In the genomic region with DNA sequence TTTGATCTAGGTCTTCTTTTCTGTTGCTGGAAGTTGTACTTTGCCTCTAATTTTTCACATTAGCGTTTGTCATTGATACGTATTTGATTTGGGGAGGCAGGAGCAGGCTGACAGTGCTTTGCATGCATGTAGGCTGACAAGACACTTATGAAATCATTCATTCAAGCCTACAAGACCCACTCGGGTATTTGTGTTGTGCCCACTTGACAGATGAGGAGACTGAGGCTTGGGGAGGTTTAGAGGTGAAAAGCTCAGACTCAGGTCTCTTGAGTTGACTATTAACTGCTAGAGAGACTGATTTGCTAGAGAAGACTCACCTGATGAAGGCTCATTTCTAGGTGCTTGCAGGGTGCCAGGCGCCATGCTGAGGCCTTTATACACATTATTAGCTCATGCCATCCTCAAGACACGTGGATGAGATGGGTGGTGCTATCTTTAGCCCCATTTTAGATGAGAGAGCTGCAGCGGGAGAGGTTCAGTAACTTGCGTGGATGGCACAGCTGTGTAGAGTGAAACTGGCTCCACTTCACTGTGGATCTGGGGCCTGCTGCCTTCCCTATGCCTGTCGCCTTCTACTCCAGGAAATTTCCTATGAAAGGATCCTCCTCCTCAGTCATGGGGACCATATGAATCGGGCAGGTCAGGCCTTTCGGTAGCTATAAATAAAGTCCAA, we compare ENCODE assay signal across 31 cellular contexts.
"Had no signal": no experiment of that assay in that cellular context is flagged by ENCODE, and none has a peak within 500 bp of the region (broad histone marks: within the 10 kb centered on the region; RNA-seq: fewer than 3 reads in every experiment).

No MANE protein-coding gene starts in this region.

- DNase-seq: activated CD4-positive, alpha-beta memory T cell treated with anti-CD3 and anti-CD28 coated beads for 36 hours; activated CD4-positive, alpha-beta T cell treated with anti-CD3 and anti-CD28 coated beads for 36 hours; activated CD4-positive, alpha-beta T cell treated with anti-CD3 and anti-CD28 coated beads, Interleukin-2, amount 10 ng/mL, durations not matched to agents 24 days and 14 days; activated CD4-positive, CD25-positive, alpha-beta regulatory T cell; activated CD4-positive, CD25-positive, alpha-beta regulatory T cell treated with anti-CD3 and anti-CD28 coated beads, Interleukin-2, amount 50 U/mL, for 72 hours; activated CD8-positive, alpha-beta memory T cell treated with anti-CD3 and anti-CD28 coated beads, Interleukin-2, amount 10 ng/mL, durations not matched to agents 7 days and 5 days; activated CD8-positive, alpha-beta memory T cell treated with anti-CD3 and anti-CD28 coated beads, Interleukin-2, amount 50 U/mL, for 4 hours; activated CD8-positive, alpha-beta T cell treated with anti-CD3 and anti-CD28 coated beads, Interleukin-2, amount 10 ng/mL, durations not matched to agents 7 days and 5 days; activated effector memory CD4-positive, alpha-beta T cell treated with anti-CD3 and anti-CD28 coated beads, Interleukin-2, amount 50 U/mL, for 16 hours; activated naive CD4-positive, alpha-beta T cell treated with anti-CD3 and anti-CD28 coated beads for 36 hours; activated naive CD8-positive, alpha-beta T cell treated with anti-CD3 and anti-CD28 coated beads for 36 hours; activated naive CD8-positive, alpha-beta T cell treated with anti-CD3 and anti-CD28 coated beads, Interleukin-2, amount 50 U/mL, for 24 hours; activated T-cell treated with anti-CD3 and anti-CD28 coated beads, Interleukin-2, amount 50 U/mL, for 1 hour; activated T-cell treated with anti-CD3 and anti-CD28 coated beads, Interleukin-2, amount 50 U/mL, for 48 hours; adrenal gland; amygdala; aorta; body of pancreas; cortex of kidney; dermis blood vessel endothelial cell; effector CD4-positive, alpha-beta T cell; effector memory CD8-positive, alpha-beta T cell; erythroblast; foreskin keratinocyte; gastrocnemius medialis; glutamatergic neuron; T-helper 1 cell; T-helper 17 cell; T1000 had no signal

- H3K27ac ChIP-seq: adrenal gland, foreskin keratinocyte, gastrocnemius medialis had no signal

- H3K4me3 ChIP-seq: adrenal gland, body of pancreas, esophagus muscularis mucosa, gastrocnemius medialis had no signal

- H3K9me3 ChIP-seq: adrenal gland, body of pancreas, esophagus muscularis mucosa, gastrocnemius medialis had no signal

- ATAC-seq: activated CD4-positive, alpha-beta T cell treated with anti-CD3 and anti-CD28 coated beads for 36 hours; activated CD8-positive, alpha-beta memory T cell treated with anti-CD3 and anti-CD28 coated beads, Interleukin-2, amount 10 ng/mL, durations not matched to agents 7 days and 5 days; activated CD8-positive, alpha-beta T cell treated with anti-CD3 and anti-CD28 coated beads, Interleukin-2, amount 10 ng/mL, durations not matched to agents 7 days and 5 days; activated naive CD8-positive, alpha-beta T cell treated with anti-CD3 and anti-CD28 coated beads, Interleukin-2, amount 50 U/mL, for 24 hours; body of pancreas; effector memory CD8-positive, alpha-beta T cell; foreskin keratinocyte; gastrocnemius medialis; T-helper 17 cell had no signal

- H3K27me3 ChIP-seq: adrenal gland, body of pancreas, esophagus muscularis mucosa, foreskin keratinocyte, gastrocnemius medialis had no signal

- FAIRE-seq: colon had no signal

- H3K4me1 ChIP-seq: adrenal gland, foreskin keratinocyte, gastrocnemius medialis had no signal
